Comparison of ENCODE assay signal across 18 cellular contexts in the genomic region with DNA sequence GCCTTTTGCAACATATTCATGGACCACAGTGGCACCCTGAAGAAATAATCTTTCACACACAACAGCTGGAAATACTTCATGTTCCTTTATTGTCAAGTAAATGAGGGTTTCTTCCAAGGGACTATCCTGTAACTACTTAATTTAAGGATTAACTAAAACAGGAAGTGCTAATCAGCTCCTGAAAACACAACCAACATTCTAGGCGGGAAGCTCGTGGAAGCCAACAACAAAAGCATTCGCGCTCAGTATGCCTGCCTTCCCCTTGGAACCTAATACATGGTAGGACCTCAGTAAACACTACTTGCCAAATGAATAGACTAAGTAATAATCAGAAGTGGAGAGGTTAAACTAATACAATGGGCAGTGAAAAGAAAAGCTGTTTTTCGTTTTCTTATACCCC.
DNase-seq lines count a peak whose midpoint lies in the region; ATAC-seq and TF ChIP-seq lines count a peak whose summit lies in the region.
"Had no signal": no experiment of that assay in that cellular context is flagged by ENCODE, and none has a peak within 500 bp of the region (broad histone marks: within the 10 kb centered on the region; RNA-seq: fewer than 3 reads in every experiment).

No MANE protein-coding gene starts in this region.

- H3K9me3 Mint-ChIP-seq in activated CD4-positive, alpha-beta memory T cell treated with anti-CD3 and anti-CD28 coated beads, Interleukin-2, amount 10 ng/mL, durations not matched to agents 7 days and 5 days = no peaks in the 10 kb centered on the region

- 77% methylated on average over 5 of the region's 5 CpGs for WGBS in esophagus muscularis mucosa

- H3K36me3 ChIP-seq in left ventricle myocardium inferior = no peaks in the 10 kb centered on the region
- no peaks in the 10 kb centered on the region for H3K36me3 ChIP-seq in NT2/D1 (ENCODE audit: insufficient read depth, insufficient read length, low read length)
- H3K36me3 ChIP-seq in esophagus muscularis mucosa = no peaks in the 10 kb centered on the region
- no peaks in the 10 kb centered on the region for H3K36me3 ChIP-seq in lower lobe of right lung

- H3K9me3 ChIP-seq in left ventricle myocardium inferior (replicated peaks) (no peaks in the 10 kb centered on the region), NT2/D1 (ENCODE audit: insufficient read depth, low read length) (no peaks in the 10 kb centered on the region), esophagus muscularis mucosa (no peaks in the 10 kb centered on the region), lower lobe of right lung (no peaks in the 10 kb centered on the region)

- no peaks in the 10 kb centered on the region for H3K27me3 ChIP-seq in left ventricle myocardium inferior (ENCODE audit: low read depth)
- H3K27me3 ChIP-seq in NT2/D1 (ENCODE audit: insufficient read depth, insufficient read length) = no peaks in the 10 kb centered on the region
- H3K27me3 ChIP-seq in esophagus muscularis mucosa = no peaks in the 10 kb centered on the region
- H3K27me3 ChIP-seq in lower lobe of right lung (ENCODE audit: low read depth) = no peaks in the 10 kb centered on the region

- H3K27ac ChIP-seq in left ventricle myocardium inferior (replicated peaks) (peak overlapping the region; percentile 25), esophagus muscularis mucosa (replicated peaks in 1 of 4) (peak overlapping the region in 3 of 4 donors; percentile 6 to 32 (median 24)), lower lobe of right lung (no peak overlapping the region)
- H3K27ac ChIP-seq: SK-N-MC had no signal

- DNase-seq in left ventricle myocardium inferior (no peak), left cardiac atrium (no peak), NT2/D1 (ENCODE audit: low read depth, low spot score) (peak; percentile 47), esophagus muscularis mucosa (ENCODE audit: extremely low spot score) (no peak), lower lobe of right lung (no peak), activated gamma-delta T cell (lab: John Stamatoyannopoulos, UW) (no peak)
- no peak for DNase-seq in activated CD4-positive, alpha-beta memory T cell treated with anti-CD3 and anti-CD28 coated beads, Interleukin-2, amount 10 ng/mL, durations not matched to agents 7 days and 5 days
- DNase-seq: 8988T, DMS 273 treated with DMSO at 0.1 percent for 48 hours, DND-41, HCEC 1CT, KG1, NCI-H1930, NCI-H526, Right ventricle myocardium superior had no signal

- TF ChIP-seq POLR2A in esophagus muscularis mucosa (IDR thresholded peaks at IDR 0.05; ENCODE audit: low read depth) = no peak

- H3K27ac Mint-ChIP-seq in activated CD4-positive, alpha-beta memory T cell treated with anti-CD3 and anti-CD28 coated beads, Interleukin-2, amount 10 ng/mL, durations not matched to agents 7 days and 5 days = no peak overlapping the region
- H3K27ac Mint-ChIP-seq: B cell had no signal

- intact Hi-C loops in left ventricle myocardium inferior (cut with micrococcal nuclease) (loop anchor here (5.0 kb wide), 1 partner anchor 114 kb away; no protein-coding TSS in a partner anchor), left cardiac atrium (cut with DNase I) (no loop called here), esophagus muscularis mucosa (cut with DNase I) (no loop called here), lower lobe of right lung (cut with DNase I) (no loop called here)

- TF ChIP-seq EP300 in esophagus muscularis mucosa (IDR thresholded peaks at IDR 0.05) = no peak

- POLR2A ChIA-PET in activated CD4-positive, alpha-beta memory T cell treated with anti-CD3 and anti-CD28 coated beads, Interleukin-2, amount 10 ng/mL, durations not matched to agents 7 days and 5 days (lab: Charles Lee) = interaction anchor here (1.5 kb wide), 1 partner anchor 343 kb away, joined by 7 read pairs; no protein-coding TSS in a partner anchor

- no peaks in the 10 kb centered on the region for H3K36me3 Mint-ChIP-seq in activated CD4-positive, alpha-beta memory T cell treated with anti-CD3 and anti-CD28 coated beads, Interleukin-2, amount 10 ng/mL, durations not matched to agents 7 days and 5 days (ENCODE audit: low read depth)

- H3K4me1 ChIP-seq in left ventricle myocardium inferior (peaks cover 15% of the 10 kb centered on the region), NT2/D1 (ENCODE audit: insufficient read depth, insufficient read length) (no peaks in the 10 kb centered on the region), esophagus muscularis mucosa (peaks cover 3 to 39% (median 36%) of the 10 kb centered on the region in 4 donors), lower lobe of right lung (no peaks in the 10 kb centered on the region)

- H3K9ac ChIP-seq in NT2/D1 (ENCODE audit: insufficient read length, low read depth) = no peak overlapping the region

- H3K4me3 ChIP-seq in left ventricle myocardium inferior (no peak overlapping the region), NT2/D1 (ENCODE audit: insufficient read length, low read depth) (no peak overlapping the region), esophagus muscularis mucosa (no peak overlapping the region), lower lobe of right lung (no peak overlapping the region)
- H3K4me3 ChIP-seq: SK-N-MC had no signal

- ATAC-seq in left cardiac atrium (no peak), lower lobe of right lung (no peak), GM21447 (IDR thresholded peaks at IDR 0.05; ENCODE audit: unreplicated experiment) (no peak)

- peaks cover 38% of the 10 kb centered on the region for H3K27me3 Mint-ChIP-seq in activated CD4-positive, alpha-beta memory T cell treated with anti-CD3 and anti-CD28 coated beads, Interleukin-2, amount 10 ng/mL, durations not matched to agents 7 days and 5 days

- H3K4me3 Mint-ChIP-seq in activated CD4-positive, alpha-beta memory T cell treated with anti-CD3 and anti-CD28 coated beads, Interleukin-2, amount 10 ng/mL, durations not matched to agents 7 days and 5 days = no peak overlapping the region
- H3K4me3 Mint-ChIP-seq: B cell had no signal

- CTCF ChIA-PET in activated CD4-positive, alpha-beta memory T cell treated with anti-CD3 and anti-CD28 coated beads, Interleukin-2, amount 10 ng/mL, durations not matched to agents 7 days and 5 days (lab: Charles Lee) = interaction anchor here (2.4 to 5.1 kb wide), 2 partner anchors 11 to 408 kb away, joined by 9 to 49 read pairs; no protein-coding TSS in a partner anchor

- TF ChIP-seq CTCF in left ventricle myocardium inferior (IDR thresholded peaks at IDR 0.05; ENCODE audit: borderline replicate concordance) = no peak
- no peak for TF ChIP-seq CTCF in esophagus muscularis mucosa (IDR thresholded peaks at IDR 0.05)
- TF ChIP-seq CTCF in lower lobe of right lung (IDR thresholded peaks at IDR 0.05) = no peak

- H3K4me1 Mint-ChIP-seq in activated CD4-positive, alpha-beta memory T cell treated with anti-CD3 and anti-CD28 coated beads, Interleukin-2, amount 10 ng/mL, durations not matched to agents 7 days and 5 days = peaks cover 22% of the 10 kb centered on the region
- H3K4me1 Mint-ChIP-seq: B cell had no signal
